Comparison of ENCODE assay signal across 8 cellular contexts in the genomic region with DNA sequence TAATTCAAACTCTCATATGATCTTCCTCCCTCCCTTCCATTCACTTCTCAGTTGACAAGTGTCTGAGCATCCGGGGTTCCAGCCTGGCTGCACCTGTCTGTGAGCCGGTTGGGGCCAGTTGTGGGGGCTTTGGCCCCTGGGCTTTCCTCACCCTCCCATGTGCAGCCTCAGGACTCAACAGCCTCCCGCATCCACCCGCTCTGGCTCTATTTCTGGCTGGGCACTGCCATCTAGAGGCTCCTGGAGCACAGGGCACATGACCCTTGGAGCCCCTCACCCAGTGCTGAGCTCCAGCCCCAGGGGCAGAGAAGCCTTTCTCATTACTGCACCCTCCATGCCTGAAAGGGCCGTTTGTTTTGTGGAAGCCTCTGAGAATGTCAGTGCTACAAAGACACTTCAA. TPM values are rescaled to one million over a fixed set of nuclear protein-coding genes. Genes with fewer than 3 reads are reported as not detected.
DNase-seq lines count a peak whose midpoint lies in the region; ATAC-seq, FAIRE-seq and TF ChIP-seq lines count a peak whose summit lies in the region.

No MANE protein-coding gene starts in this region.

- ATAC-seq in CD4-positive, CD25-positive, alpha-beta regulatory T cell (ENCODE audit: low read depth in 2 of 2), result peak; percentile 70 to 72
- ATAC-seq in GM19438 (IDR thresholded peaks at IDR 0.05; ENCODE audit: low read depth, unreplicated experiment) (peak; percentile 49), RWPE2 (ENCODE audit: low read depth) (peak; percentile 82), heart right ventricle (peak; percentile 44 to 78 (median 64)), GM19324 (IDR thresholded peaks at IDR 0.05; ENCODE audit: low FRiP score, unreplicated experiment) (no peak)

- no peak overlapping the region for H3K27ac Mint-ChIP-seq in CD4-positive, CD25-positive, alpha-beta regulatory T cell
- H3K27ac Mint-ChIP-seq in IgD-negative memory B cell, result peak overlapping the region in 1 of 3 donors; percentile 46
- no peak overlapping the region for H3K27ac Mint-ChIP-seq in activated naive CD4-positive, alpha-beta T cell treated with anti-CD3 and anti-CD28 coated beads for 36 hours

- no peaks in the 10 kb centered on the region for H3K36me3 Mint-ChIP-seq in CD4-positive, CD25-positive, alpha-beta regulatory T cell
- H3K36me3 Mint-ChIP-seq in IgD-negative memory B cell, result peaks cover 5% of the 10 kb centered on the region
- no peaks in the 10 kb centered on the region for H3K36me3 Mint-ChIP-seq in activated naive CD4-positive, alpha-beta T cell treated with anti-CD3 and anti-CD28 coated beads for 36 hours (ENCODE audit: low read depth)

- no peaks in the 10 kb centered on the region for H3K36me3 ChIP-seq in CD4-positive, CD25-positive, alpha-beta regulatory T cell (ENCODE audit: control insufficient read depth, insufficient read depth, low read length)
- no peaks in the 10 kb centered on the region for H3K36me3 ChIP-seq in RWPE2 (ENCODE audit: low read depth)
- H3K36me3 ChIP-seq in heart right ventricle, result no peaks in the 10 kb centered on the region
- H3K36me3 ChIP-seq in small intestine (ENCODE audit: control insufficient read depth in 2 of 2, insufficient read depth in 2 of 2, low read length in 2 of 2), result no peaks in the 10 kb centered on the region

- peaks cover 5% of the 10 kb centered on the region for H3K27me3 Mint-ChIP-seq in CD4-positive, CD25-positive, alpha-beta regulatory T cell
- H3K27me3 Mint-ChIP-seq in IgD-negative memory B cell, result peaks cover 2% of the 10 kb centered on the region
- peaks cover 4% of the 10 kb centered on the region for H3K27me3 Mint-ChIP-seq in activated naive CD4-positive, alpha-beta T cell treated with anti-CD3 and anti-CD28 coated beads for 36 hours (ENCODE audit: low read depth)

- intact Hi-C loops in activated naive CD4-positive, alpha-beta T cell treated with anti-CD3 and anti-CD28 coated beads for 36 hours (cut with micrococcal nuclease), result loop anchor here (1.0 to 5.0 kb wide), 7 partner anchors 127 to 1373 kb away; a partner anchor contains a TSS
- intact Hi-C loops in heart right ventricle (cut with DNase I), result loop anchor here in 2 of 10 donors (5.0 to 10.0 kb wide), 3 partner anchors 120 to 1043 kb away; no protein-coding TSS in a partner anchor

- DNase-seq in CD4-positive, CD25-positive, alpha-beta regulatory T cell, result peak; percentile 19 to 61 (median 51)
- DNase-seq in RWPE2 (ENCODE audit: low spot score) (no peak), heart right ventricle (peak; percentile 27 to 37), small intestine (peak; percentile 68)
- peak; percentile 85 for DNase-seq in activated naive CD4-positive, alpha-beta T cell treated with anti-CD3 and anti-CD28 coated beads for 36 hours

- H3K9me3 ChIP-seq in CD4-positive, CD25-positive, alpha-beta regulatory T cell (ENCODE audit: control insufficient read depth in 2 of 2, low read length in 2 of 2), result no peaks in the 10 kb centered on the region
- H3K9me3 ChIP-seq in RWPE2 (ENCODE audit: severe bottlenecking) (no peaks in the 10 kb centered on the region), heart right ventricle (no peaks in the 10 kb centered on the region), small intestine (ENCODE audit: control insufficient read depth, low read depth) (no peaks in the 10 kb centered on the region)

- H3K27ac ChIP-seq in CD4-positive, CD25-positive, alpha-beta regulatory T cell (ENCODE audit: insufficient read depth, low read length, poor library complexity, severe bottlenecking), result no peak overlapping the region
- H3K27ac ChIP-seq in RWPE2 (ENCODE audit: poor library complexity, severe bottlenecking) (peak overlapping the region; percentile 30), heart right ventricle (no peak overlapping the region), small intestine (ENCODE audit: low read depth in 1 of 2, low read length in 1 of 2) (no peak overlapping the region)

- no peaks in the 10 kb centered on the region for H3K9me3 Mint-ChIP-seq in CD4-positive, CD25-positive, alpha-beta regulatory T cell
- H3K9me3 Mint-ChIP-seq in IgD-negative memory B cell, result no peaks in the 10 kb centered on the region
- H3K9me3 Mint-ChIP-seq in activated naive CD4-positive, alpha-beta T cell treated with anti-CD3 and anti-CD28 coated beads for 36 hours, result no peaks in the 10 kb centered on the region

- FAIRE-seq in small intestine (lab: Jason Lieb, UNC), result no peak

- no peaks in the 10 kb centered on the region for H3K27me3 ChIP-seq in CD4-positive, CD25-positive, alpha-beta regulatory T cell (ENCODE audit: control insufficient read depth, insufficient read depth, low read length)
- H3K27me3 ChIP-seq in RWPE2 (ENCODE audit: insufficient read depth, poor library complexity, severe bottlenecking), result no peaks in the 10 kb centered on the region
- no peaks in the 10 kb centered on the region for H3K27me3 ChIP-seq in heart right ventricle
- H3K27me3 ChIP-seq in small intestine (ENCODE audit: control insufficient read depth in 2 of 2, insufficient read depth in 2 of 2, low read length in 2 of 2), result no peaks in the 10 kb centered on the region

- peaks cover 11 to 28% (median 13%) of the 10 kb centered on the region in 4 donors for H3K4me1 Mint-ChIP-seq in CD4-positive, CD25-positive, alpha-beta regulatory T cell
- peaks cover 25 to 30% (median 28%) of the 10 kb centered on the region in 3 donors for H3K4me1 Mint-ChIP-seq in IgD-negative memory B cell
- peaks cover 7% of the 10 kb centered on the region for H3K4me1 Mint-ChIP-seq in activated naive CD4-positive, alpha-beta T cell treated with anti-CD3 and anti-CD28 coated beads for 36 hours (ENCODE audit: low read depth)

- 29 to 43% methylated on average over 5 of the region's 5 CpGs for WGBS in heart right ventricle, 2 donors
- 8 to 26% (median 13%) methylated on average over 5 of the region's 5 CpGs for WGBS in small intestine, 3 donors

- TF ChIP-seq CTCF in RWPE2 (IDR thresholded peaks at IDR 0.05; ENCODE audit: poor library complexity, severe bottlenecking) (peak; percentile 80), heart right ventricle (IDR thresholded peaks at IDR 0.05) (peak; percentile 9 to 66 (median 57))

- H3K4me1 ChIP-seq in CD4-positive, CD25-positive, alpha-beta regulatory T cell (ENCODE audit: control insufficient read depth, insufficient read depth, low read length, poor library complexity, severe bottlenecking), result peaks cover 9% of the 10 kb centered on the region
- peaks cover 9% of the 10 kb centered on the region for H3K4me1 ChIP-seq in RWPE2 (ENCODE audit: insufficient read depth, poor library complexity, severe bottlenecking)
- peaks cover 0 to 17% (median 6%) of the 10 kb centered on the region in 9 donors for H3K4me1 ChIP-seq in heart right ventricle
- H3K4me1 ChIP-seq in small intestine (ENCODE audit: control insufficient read depth in 2 of 2, insufficient read depth in 1 of 2, low read depth in 1 of 2, low read length in 1 of 2), result no peaks in the 10 kb centered on the region

- CTCF ChIA-PET in activated naive CD4-positive, alpha-beta T cell treated with anti-CD3 and anti-CD28 coated beads for 36 hours (lab: Charles Lee), result interaction anchor here (0.6 to 2.4 kb wide), 19 partner anchors 9 to 1020 kb away, joined by 3 to 18 read pairs (median 3); a partner anchor contains a TSS

- H3K4me3 ChIP-seq in CD4-positive, CD25-positive, alpha-beta regulatory T cell (ENCODE audit: low read depth, low read length), result no peak overlapping the region
- H3K4me3 ChIP-seq in RWPE2 (ENCODE audit: severe bottlenecking), result no peak overlapping the region
- no peak overlapping the region for H3K4me3 ChIP-seq in heart right ventricle
- no peak overlapping the region for H3K4me3 ChIP-seq in small intestine (ENCODE audit: low read depth in 1 of 2, low read length in 2 of 2)

- no peak overlapping the region for H3K4me3 Mint-ChIP-seq in CD4-positive, CD25-positive, alpha-beta regulatory T cell
- H3K4me3 Mint-ChIP-seq in IgD-negative memory B cell, result peak overlapping the region in 3 of 4 donors; percentile 73 to 83 (median 74)
- no peak overlapping the region for H3K4me3 Mint-ChIP-seq in activated naive CD4-positive, alpha-beta T cell treated with anti-CD3 and anti-CD28 coated beads for 36 hours

RNA-seq across cellular contexts. Expression of a gene that starts 43.3 kb away (rescaled TPM):
- 125 TPM for total RNA-seq in CD4-positive, CD25-positive, alpha-beta regulatory T cell
- 10 to 100 TPM; 11.7 to 17.8 (median 13.6) TPM for polyA plus RNA-seq in CD4-positive, CD25-positive, alpha-beta regulatory T cell
- 20.2 TPM for polyA plus RNA-seq in IgD-negative memory B cell
- 10 to 100 TPM; 41.2 to 42.6 TPM for total RNA-seq in activated naive CD4-positive, alpha-beta T cell treated with anti-CD3 and anti-CD28 coated beads for 36 hours
- 10 to 100 TPM; 57.2 to 74.7 (median 64.1) TPM for total RNA-seq in heart right ventricle
- 10 to 100 TPM; 10.2 to 11.7 TPM for polyA plus RNA-seq in heart right ventricle
- 10 to 100 TPM; 11.6 to 18.1 (median 11.9) TPM for polyA plus RNA-seq in small intestine

Comparison
In these comparisons a context has a peak if more than half of its experiments do, and no peak if none do; other contexts are left out.
1. H3K4me3 Mint-ChIP-seq: peak in IgD-negative memory B cell (3 of 4); none in CD4-positive, CD25-positive, alpha-beta regulatory T cell (0 of 4) and activated naive CD4-positive, alpha-beta T cell treated with anti-CD3 and anti-CD28 coated beads for 36 hours (single experiment).